14 cellular contexts compared by ENCODE assay signal in the genomic region with DNA sequence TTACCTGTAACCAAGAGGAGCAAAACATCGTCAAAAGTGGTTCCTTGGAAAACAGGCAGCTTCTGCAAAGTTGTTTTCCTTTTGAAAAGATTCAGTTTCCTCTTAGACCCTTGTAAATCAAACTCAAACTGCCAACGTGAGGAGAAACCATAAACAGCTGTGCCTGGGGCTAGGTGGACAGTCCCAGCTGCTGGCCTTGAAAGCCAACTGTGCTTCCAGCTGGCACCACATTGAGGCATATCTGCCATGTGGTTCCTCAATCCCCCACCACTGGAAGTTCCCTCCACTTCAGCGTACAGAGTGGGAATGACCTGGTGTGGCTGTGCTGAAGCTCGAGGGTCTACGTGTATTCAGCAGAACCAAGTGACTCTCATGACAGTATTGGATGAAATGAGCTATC. TPM values are rescaled to one million over a fixed set of nuclear protein-coding genes. Genes with fewer than 3 reads are reported as not detected.
DNase-seq lines count a peak whose midpoint lies in the region; ATAC-seq and TF ChIP-seq lines count a peak whose summit lies in the region.
"Had no signal": no experiment of that assay in that cellular context is flagged by ENCODE, and none has a peak within 500 bp of the region (broad histone marks: within the 10 kb centered on the region; RNA-seq: fewer than 3 reads in every experiment).

No MANE protein-coding gene starts in this region.

- DNase-seq in NCI-H1694 treated with DMSO at 0.1 percent for 48 hours (lab: John Stamatoyannopoulos, UW) (peak; percentile 5), NCI-H1694 (lab: John Stamatoyannopoulos, UW) (no peak), SJCRH30 (peak; percentile 58 to 73), fibroblast of lung (ENCODE audit: low read depth in 2 of 2) (peak; percentile 20 to 38), NCI-H2107 (lab: John Stamatoyannopoulos, UW) (no peak), HT-29 (ENCODE audit: low spot score) (no peak)
- peak; percentile 6 for DNase-seq in stimulated activated naive CD8-positive, alpha-beta T cell treated with anti-CD3 and anti-CD28 coated beads, Interleukin-15, Interleukin-2, amounts not matched to agents 100 U/mL and 50 U/mL, for 24 hours
- no peak for DNase-seq in activated effector memory CD4-positive, alpha-beta T cell treated with anti-CD3 and anti-CD28 coated beads, Interleukin-2, amount 50 U/mL, for 16 hours
- DNase-seq: activated B cell treated with CpG ODN at 0.5 μM for 24 hours; activated naive CD4-positive, alpha-beta T cell treated with anti-CD3 and anti-CD28 coated beads, Interleukin-2, amount 50 U/mL, for 16 hours; stimulated activated CD4-positive, alpha-beta T cell treated with anti-CD3 and anti-CD28 coated beads, Interleukin-4, amount 100 ng/mL, for 1 hour had no signal

- H4K20me1 ChIP-seq in fibroblast of lung (ENCODE audit: control insufficient read depth, extremely low read depth, insufficient read depth, low read length), result no peaks in the 10 kb centered on the region

- H3K9me3 ChIP-seq in SJCRH30 (replicated peaks) (no peaks in the 10 kb centered on the region), fibroblast of lung (ENCODE audit: control insufficient read depth, insufficient read depth, low read depth, low read length) (no peaks in the 10 kb centered on the region)

- H3K36me3 ChIP-seq in SJCRH30, result no peaks in the 10 kb centered on the region
- no peaks in the 10 kb centered on the region for H3K36me3 ChIP-seq in fibroblast of lung (ENCODE audit: control insufficient read depth, insufficient read depth, low read length)
- H3K36me3 ChIP-seq: neural progenitor cell had no signal

- no peak overlapping the region for H3K4me3 ChIP-seq in SJCRH30
- no peak overlapping the region for H3K4me3 ChIP-seq in fibroblast of lung (replicated peaks in 1 of 4; ENCODE audit: control extremely low read depth in 1 of 4, insufficient read depth in 1 of 4, low read depth in 3 of 4, low read length in 4 of 4)
- H3K4me3 ChIP-seq: neural progenitor cell had no signal

- H3K27me3 ChIP-seq in SJCRH30 (no peaks in the 10 kb centered on the region), fibroblast of lung (ENCODE audit: control insufficient read depth, insufficient read depth, low read length) (no peaks in the 10 kb centered on the region)
- H3K27me3 ChIP-seq: neural progenitor cell had no signal

- no peak for TF ChIP-seq CTCF in fibroblast of lung (conservative IDR thresholded peaks at IDR 0.05 in 1 of 2, IDR thresholded peaks at IDR 0.05 in 1 of 2; ENCODE audit: low read depth in 1 of 2, low read length in 2 of 2)

- H2AFZ ChIP-seq in fibroblast of lung (ENCODE audit: low read length), result no peak overlapping the region

- no peak overlapping the region for H3K9ac ChIP-seq in fibroblast of lung (ENCODE audit: insufficient read depth, low read length)
- H3K9ac ChIP-seq: neural progenitor cell had no signal

- H3K27ac ChIP-seq in SJCRH30, result no peak overlapping the region
- peak overlapping the region; percentile 70 for H3K27ac ChIP-seq in fibroblast of lung (ENCODE audit: insufficient read depth, low read length)
- H3K27ac ChIP-seq: 22Rv1, neural progenitor cell had no signal

- no peak for ATAC-seq in stimulated activated naive CD8-positive, alpha-beta T cell treated with anti-CD3 and anti-CD28 coated beads, Interleukin-15, Interleukin-2, amounts not matched to agents 100 U/mL and 50 U/mL, for 24 hours
- ATAC-seq: Right ventricle myocardium inferior had no signal

- H3K4me1 ChIP-seq in SJCRH30, result peaks cover 11% of the 10 kb centered on the region; the same call in 1 of the 2 replicates
- H3K4me1 ChIP-seq in fibroblast of lung (ENCODE audit: control insufficient read depth, extremely low read depth, insufficient read depth, low read length), result peaks cover 26% of the 10 kb centered on the region

- peaks cover 3% of the 10 kb centered on the region for H3K79me2 ChIP-seq in fibroblast of lung (ENCODE audit: control insufficient read depth, insufficient read depth, low read length)

- peak overlapping the region; percentile 75 for H3K4me2 ChIP-seq in fibroblast of lung (ENCODE audit: extremely low read depth, insufficient read depth, low read length)

RNA-seq across cellular contexts. Expression of gene HRH1, which starts 40.9 kb away (rescaled TPM):
- 0.04 TPM in 1 of 2 replicates, not detected in the other for total RNA-seq in SJCRH30 (2014; rRNA removed; shearing (Covaris generic))
- 30.6 and 32.6 TPM in 2 replicates for total RNA-seq in fibroblast of lung
- polyA plus RNA-seq in fibroblast of lung, result 11.2 and 12.6 TPM in 2 replicates
- polyA plus RNA-seq in fibroblast of lung (2012), result 7.5 and 8.7 TPM in 2 replicates
- 24.5 and 28.1 TPM in 2 replicates for polyA minus RNA-seq in fibroblast of lung (ENCODE audit: low replicate concordance)
- total RNA-seq in HT-29 (2014; rRNA removed; shearing (Covaris generic)), result 1.9 and 3.3 TPM in 2 replicates
- total RNA-seq: activated B cell treated with CpG ODN at 0.5 μM for 24 hours had no signal

Comparison
In these comparisons a context has a peak if more than half of its experiments do, and no peak if none do; other contexts are left out.
1. DNase-seq: peak in NCI-H1694 treated with DMSO at 0.1 percent for 48 hours (single experiment), SJCRH30 (2 of 2), fibroblast of lung (2 of 2) and stimulated activated naive CD8-positive, alpha-beta T cell treated with anti-CD3 and anti-CD28 coated beads, Interleukin-15, Interleukin-2, amounts not matched to agents 100 U/mL and 50 U/mL, for 24 hours (single experiment); none in NCI-H1694 (single experiment), NCI-H2107 (single experiment), activated effector memory CD4-positive, alpha-beta T cell treated with anti-CD3 and anti-CD28 coated beads, Interleukin-2, amount 50 U/mL, for 16 hours (single experiment) and HT-29 (single experiment).